In the genomic region with DNA sequence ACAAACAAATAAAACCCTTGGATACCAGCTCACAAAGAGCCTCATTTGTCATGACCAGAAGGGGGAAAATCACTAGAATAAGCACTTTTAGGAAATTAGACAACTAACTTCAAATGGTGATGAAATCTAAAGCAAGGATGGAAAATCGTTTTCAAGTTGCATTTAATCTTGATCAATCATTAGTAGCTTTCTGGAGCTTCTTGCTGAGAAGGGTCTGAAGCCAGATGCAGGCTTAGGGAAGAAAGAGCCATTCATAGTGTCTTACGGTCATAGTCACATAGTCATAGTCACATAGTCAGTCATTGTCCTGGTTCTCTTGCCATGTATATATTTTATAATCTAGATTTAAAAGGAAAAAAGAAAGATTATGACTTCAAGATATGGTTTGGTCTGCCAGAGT, we compare ENCODE assay signal across 23 cellular contexts.
"Had no signal": no experiment of that assay in that cellular context is flagged by ENCODE, and none has a peak within 500 bp of the region (broad histone marks: within the 10 kb centered on the region; RNA-seq: fewer than 3 reads in every experiment).

No MANE protein-coding gene starts in this region.

- H3K36me3 ChIP-seq: breast epithelium, MG63 had no signal

- H3K4me1 ChIP-seq: breast epithelium had no signal

- H3K27ac Mint-ChIP-seq: activated CD4-positive, alpha-beta memory T cell treated with anti-CD3 and anti-CD28 coated beads for 36 hours; activated CD4-positive, alpha-beta T cell treated with anti-CD3 and anti-CD28 coated beads, Interleukin-2, amount 10 ng/mL, durations not matched to agents 7 days and 5 days; activated naive CD4-positive, alpha-beta T cell treated with anti-CD3 and anti-CD28 coated beads, Interleukin-2, amount 50 U/mL, for 24 hours; activated T-cell treated with anti-CD3 and anti-CD28 coated beads, Interleukin-2, amount 50 U/mL, for 72 hours; T-cell had no signal

- H3K27me3 ChIP-seq: breast epithelium, MG63 had no signal

- H3K9me3 ChIP-seq: breast epithelium, MG63 had no signal

- H3K27ac ChIP-seq: breast epithelium, SK-N-MC, VCaP had no signal

- H3K36me3 Mint-ChIP-seq: activated CD4-positive, alpha-beta memory T cell treated with anti-CD3 and anti-CD28 coated beads for 36 hours; activated naive CD4-positive, alpha-beta T cell treated with anti-CD3 and anti-CD28 coated beads, Interleukin-2, amount 50 U/mL, for 24 hours; T-cell had no signal

- H3K27me3 Mint-ChIP-seq: activated CD4-positive, alpha-beta memory T cell treated with anti-CD3 and anti-CD28 coated beads for 36 hours; activated CD4-positive, alpha-beta T cell treated with anti-CD3 and anti-CD28 coated beads, Interleukin-2, amount 10 ng/mL, durations not matched to agents 7 days and 5 days; activated naive CD4-positive, alpha-beta T cell treated with anti-CD3 and anti-CD28 coated beads, Interleukin-2, amount 50 U/mL, for 24 hours; T-cell had no signal

- H3K4me3 ChIP-seq: breast epithelium, MG63, SK-N-MC had no signal

- H3K4me3 Mint-ChIP-seq: activated CD4-positive, alpha-beta memory T cell treated with anti-CD3 and anti-CD28 coated beads for 36 hours; activated CD4-positive, alpha-beta T cell treated with anti-CD3 and anti-CD28 coated beads, Interleukin-2, amount 10 ng/mL, durations not matched to agents 7 days and 5 days; activated naive CD4-positive, alpha-beta T cell treated with anti-CD3 and anti-CD28 coated beads, Interleukin-2, amount 50 U/mL, for 24 hours; activated T-cell treated with anti-CD3 and anti-CD28 coated beads, Interleukin-2, amount 50 U/mL, for 72 hours; T-cell had no signal

- DNase-seq: activated CD4-positive, alpha-beta memory T cell treated with anti-CD3 and anti-CD28 coated beads for 36 hours; activated CD4-positive, alpha-beta T cell treated with anti-CD3 and anti-CD28 coated beads, Interleukin-2, amount 10 ng/mL, durations not matched to agents 7 days and 5 days; activated CD4-positive, CD25-positive, alpha-beta regulatory T cell; activated CD8-positive, alpha-beta memory T cell treated with anti-CD3 and anti-CD28 coated beads, Interleukin-2, amount 50 U/mL, for 4 hours; activated T-cell treated with anti-CD3 and anti-CD28 coated beads, Interleukin-2, amount 50 U/mL, for 72 hours; aorta; MG63; MV-4-11; NCI-H1092 treated with DMSO at 0.1 percent for 48 hours; NCI-H1417 treated with DMSO at 0.1 percent for 48 hours; NCI-H1694; NCI-H2029; NCI-H2107; NCI-H2171 treated with DMSO at 0.1 percent for 48 hours; NCI-H226; NCI-H526; NCI-H774; SIG-M5; T-cell had no signal

- ATAC-seq: activated T-cell treated with anti-CD3 and anti-CD28 coated beads, Interleukin-2, amount 50 U/mL, for 72 hours; T-cell had no signal

- H3K4me1 Mint-ChIP-seq: activated CD4-positive, alpha-beta T cell treated with anti-CD3 and anti-CD28 coated beads, Interleukin-2, amount 10 ng/mL, durations not matched to agents 7 days and 5 days; activated naive CD4-positive, alpha-beta T cell treated with anti-CD3 and anti-CD28 coated beads, Interleukin-2, amount 50 U/mL, for 24 hours; T-cell had no signal
